ENCODE assay signal across 10 cellular contexts in the genomic region with DNA sequence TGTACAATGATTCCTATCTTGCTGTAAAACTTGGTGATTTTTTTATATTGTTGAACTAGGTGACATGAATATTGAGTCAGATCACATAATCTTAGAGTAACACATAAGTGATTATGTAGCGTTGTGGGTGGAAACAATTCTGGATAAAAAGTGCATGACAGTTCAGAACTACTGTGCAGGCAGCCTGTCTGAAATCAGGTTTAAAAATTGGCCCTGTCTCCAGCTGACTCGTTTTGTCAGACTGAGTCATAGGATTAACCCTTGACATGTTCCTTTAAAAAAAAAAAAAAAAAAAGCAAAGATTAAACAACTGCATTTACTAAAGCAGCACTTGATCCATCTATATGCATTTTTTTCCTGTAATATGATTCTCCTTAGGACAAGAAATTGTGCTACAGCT.
DNase-seq lines count a peak whose midpoint lies in the region; ATAC-seq and TF ChIP-seq lines count a peak whose summit lies in the region.
"Had no signal": no experiment of that assay in that cellular context is flagged by ENCODE, and none has a peak within 500 bp of the region (broad histone marks: within the 10 kb centered on the region; RNA-seq: fewer than 3 reads in every experiment).

No MANE protein-coding gene starts in this region.

- POLR2A ChIA-PET in CD8-positive, alpha-beta memory T cell (lab: Charles Lee): no interaction called here

- intact Hi-C loops in mammary epithelial cell (cut with micrococcal nuclease): no loop called here

- H3K27ac ChIP-seq in HUES48 (ENCODE audit: low read depth, low read length) (peak overlapping the region; percentile 31), mammary epithelial cell (ENCODE audit: insufficient read depth, low read depth, low read length) (no peak overlapping the region)
- no peak overlapping the region for H3K27ac ChIP-seq in CD8-positive, alpha-beta memory T cell (ENCODE audit: low read depth, low read length)

- no peak for DNase-seq in BE2C
- DNase-seq in mammary epithelial cell: peak; percentile 64
- DNase-seq in mesothelial cell of epicardium (ENCODE audit: low spot score in 2 of 2, unreplicated experiment in 2 of 2): no peak
- no peak for DNase-seq in SK-N-DZ (ENCODE audit: low spot score)
- DNase-seq in NCI-H128 (lab: John Stamatoyannopoulos, UW; ENCODE audit: unreplicated experiment): no peak
- DNase-seq in CD8-positive, alpha-beta memory T cell: no peak
- DNase-seq: naive B cell, SW 1271 had no signal

- no peaks in the 10 kb centered on the region for H3K27me3 ChIP-seq in BE2C
- no peaks in the 10 kb centered on the region for H3K27me3 ChIP-seq in HUES48 (ENCODE audit: control insufficient read depth, insufficient read depth, low read length)
- H3K27me3 ChIP-seq in mammary epithelial cell (ENCODE audit: insufficient read depth, low read length): no peaks in the 10 kb centered on the region
- H3K27me3 ChIP-seq in CD8-positive, alpha-beta memory T cell (ENCODE audit: insufficient read depth, low read length, poor library complexity, severe bottlenecking): no peaks in the 10 kb centered on the region

- no peaks in the 10 kb centered on the region for H3K36me3 ChIP-seq in BE2C
- no peaks in the 10 kb centered on the region for H3K36me3 ChIP-seq in HUES48 (ENCODE audit: control insufficient read depth, insufficient read depth, low read length)
- no peaks in the 10 kb centered on the region for H3K36me3 ChIP-seq in mammary epithelial cell (ENCODE audit: insufficient read depth, low read length)
- H3K36me3 ChIP-seq in CD8-positive, alpha-beta memory T cell (ENCODE audit: insufficient read depth, low read length): no peaks in the 10 kb centered on the region

- H3K9me3 Mint-ChIP-seq in mesothelial cell of epicardium: no peaks in the 10 kb centered on the region
- H3K9me3 Mint-ChIP-seq in CD8-positive, alpha-beta memory T cell: no peaks in the 10 kb centered on the region
- H3K9me3 Mint-ChIP-seq: naive B cell had no signal

- BruUV-seq in mammary epithelial cell (replicated peaks; lab: Mats Ljungman, UMichigan): no TSS peak

- no peak overlapping the region for H2AFZ ChIP-seq in mammary epithelial cell (ENCODE audit: low read depth, low read length)

- H3K27ac Mint-ChIP-seq in mesothelial cell of epicardium: peak overlapping the region; percentile 79
- no peak overlapping the region for H3K27ac Mint-ChIP-seq in CD8-positive, alpha-beta memory T cell

- no peaks in the 10 kb centered on the region for H4K20me1 ChIP-seq in mammary epithelial cell (ENCODE audit: insufficient read depth, low read length)

- no peaks in the 10 kb centered on the region for H3K36me3 Mint-ChIP-seq in mesothelial cell of epicardium
- no peaks in the 10 kb centered on the region for H3K36me3 Mint-ChIP-seq in CD8-positive, alpha-beta memory T cell
- H3K36me3 Mint-ChIP-seq: naive B cell had no signal

- H3K27me3 Mint-ChIP-seq in mesothelial cell of epicardium (ENCODE audit: low read depth): no peaks in the 10 kb centered on the region
- no peaks in the 10 kb centered on the region for H3K27me3 Mint-ChIP-seq in CD8-positive, alpha-beta memory T cell
- H3K27me3 Mint-ChIP-seq: naive B cell had no signal

- H3K4me1 Mint-ChIP-seq in mesothelial cell of epicardium: peaks cover 68% of the 10 kb centered on the region
- peaks cover 13 to 36% (median 13%) of the 10 kb centered on the region in 3 donors for H3K4me1 Mint-ChIP-seq in CD8-positive, alpha-beta memory T cell

- peaks cover 41% of the 10 kb centered on the region for H3K4me1 ChIP-seq in BE2C
- H3K4me1 ChIP-seq in HUES48 (ENCODE audit: control insufficient read depth, insufficient read depth, low read length): peaks cover 54% of the 10 kb centered on the region
- H3K4me1 ChIP-seq in mammary epithelial cell (ENCODE audit: insufficient read depth, low read length): peaks cover 26% of the 10 kb centered on the region
- no peaks in the 10 kb centered on the region for H3K4me1 ChIP-seq in CD8-positive, alpha-beta memory T cell (ENCODE audit: insufficient read depth, low read length)

- dilution Hi-C loops in mammary epithelial cell (cut with HindIII; ENCODE audit: low sequenced_read_pairs): no loop called here

- H3K9me3 ChIP-seq in BE2C (no peaks in the 10 kb centered on the region), HUES48 (ENCODE audit: control insufficient read depth, insufficient read depth, low read length) (no peaks in the 10 kb centered on the region), mammary epithelial cell (replicated peaks; ENCODE audit: insufficient read depth, low read length) (no peaks in the 10 kb centered on the region)
- no peaks in the 10 kb centered on the region for H3K9me3 ChIP-seq in CD8-positive, alpha-beta memory T cell (ENCODE audit: low read length)

- CTCF ChIA-PET in mammary epithelial cell (lab: Charles Lee; ENCODE audit: low non-redundant PET): interaction anchor here (0.6 kb wide), 1 partner anchor 93 kb away, joined by 18 read pairs; no protein-coding TSS in a partner anchor
- CTCF ChIA-PET in CD8-positive, alpha-beta memory T cell (lab: Charles Lee): no interaction called here

- ATAC-seq in GM21529 (IDR thresholded peaks at IDR 0.05; ENCODE audit: unreplicated experiment): no peak

- no peak overlapping the region for H3K4me3 Mint-ChIP-seq in mesothelial cell of epicardium
- H3K4me3 Mint-ChIP-seq in CD8-positive, alpha-beta memory T cell: no peak overlapping the region
- H3K4me3 Mint-ChIP-seq: naive B cell had no signal

- in situ Hi-C loops in mammary epithelial cell (cut with MboI; ENCODE audit: low sequenced_read_pairs in 2 of 2): no loop called here

- WGBS in mammary epithelial cell (ENCODE audit: low coverage, missing lambda C conversion rate): 41% methylated on average over 2 of the region's 2 CpGs

- H3K4me3 ChIP-seq in BE2C (ENCODE audit: low read depth, low read length) (peak overlapping the region; percentile 5; the same call in 1 of the 2 replicates), HUES48 (ENCODE audit: low read depth, low read length) (no peak overlapping the region), mammary epithelial cell (replicated peaks in 1 of 3; ENCODE audit: insufficient read depth in 1 of 3, low read depth in 2 of 3, low read length in 3 of 3) (no peak overlapping the region)
- H3K4me3 ChIP-seq in CD8-positive, alpha-beta memory T cell (ENCODE audit: low read length): no peak overlapping the region

- no peak overlapping the region for H3K4me2 ChIP-seq in mammary epithelial cell (ENCODE audit: insufficient read depth, low read depth, low read length)

- TF ChIP-seq CTCF in BE2C (IDR thresholded peaks at IDR 0.05; ENCODE audit: low read depth, low read length) (no peak), mammary epithelial cell (conservative IDR thresholded peaks at IDR 0.05 in 1 of 2, IDR thresholded peaks at IDR 0.05 in 1 of 2; ENCODE audit: extremely low read depth in 1 of 2, insufficient read depth in 1 of 2, low read depth in 1 of 2, low read length in 2 of 2) (no peak), mesothelial cell of epicardium (IDR thresholded peaks at IDR 0.05; ENCODE audit: unreplicated experiment) (no peak)

- H3K9ac ChIP-seq in HUES48 (ENCODE audit: low read depth, low read length) (no peak overlapping the region), mammary epithelial cell (ENCODE audit: insufficient read depth, low read length) (no peak overlapping the region)

- peaks cover 34% of the 10 kb centered on the region for H3K79me2 ChIP-seq in mammary epithelial cell (ENCODE audit: insufficient read depth, low read length)
